In the genomic region with DNA sequence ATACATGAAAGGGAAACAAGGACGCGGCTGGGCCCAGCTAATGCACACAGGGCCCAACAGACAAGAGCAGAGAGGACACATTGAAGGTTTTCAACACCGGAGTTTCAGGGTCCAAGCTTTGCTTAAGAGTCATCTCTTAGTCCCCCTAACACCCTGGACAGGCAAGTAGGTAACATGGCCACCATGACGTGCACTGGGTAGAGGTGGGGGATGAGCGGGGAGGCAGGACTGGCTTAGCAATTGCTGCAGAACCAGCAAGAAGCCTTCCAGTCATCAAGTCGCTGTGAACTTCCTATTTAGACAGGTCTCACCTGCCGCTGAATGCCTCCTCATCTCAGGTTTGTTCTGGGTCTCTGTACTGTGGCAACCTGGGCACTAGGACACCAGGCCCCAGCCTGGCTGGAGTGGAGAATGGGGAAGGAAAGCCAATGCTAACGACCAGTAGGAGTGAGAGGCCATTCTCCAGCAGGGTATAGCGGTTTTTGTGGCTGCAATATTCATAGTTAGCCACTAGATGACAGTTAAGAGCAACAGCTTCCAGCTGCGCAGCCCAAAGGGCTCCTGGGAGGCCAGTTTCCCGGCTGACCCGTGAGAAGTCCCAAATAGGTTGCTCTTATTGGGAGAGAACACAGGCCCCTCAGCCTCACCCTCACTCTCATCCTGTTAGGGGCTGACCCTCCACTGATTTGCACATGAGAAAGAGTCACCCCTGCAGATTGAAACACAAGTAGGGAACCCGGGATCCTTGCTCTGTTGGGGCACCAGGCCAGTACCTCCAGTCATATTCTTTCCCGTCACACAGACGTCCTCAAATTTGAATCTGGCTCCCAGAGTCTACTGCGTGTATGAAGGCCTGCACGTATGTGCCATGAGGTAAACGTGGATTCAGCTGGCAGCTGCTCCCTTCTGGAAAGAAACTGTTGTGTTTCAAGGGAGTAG, we compare ENCODE assay signal across 8 cellular contexts. TPM values are rescaled to one million over a fixed set of nuclear protein-coding genes. Genes with fewer than 3 reads are reported as not detected.
DNase-seq lines count a peak whose midpoint lies in the region; ATAC-seq, FAIRE-seq and TF ChIP-seq lines count a peak whose summit lies in the region.

No MANE protein-coding gene starts in this region.

- ATAC-seq in memory B cell (ENCODE audit: low read depth), result peak; percentile 88

- no peak for TF ChIP-seq POLR2A in tibial nerve (IDR thresholded peaks at IDR 0.05)

- no peak for TF ChIP-seq EP300 in tibial nerve (IDR thresholded peaks at IDR 0.05)

- WGBS in tibial nerve, 2 donors, result 49 to 52% methylated on average over 17 to 18 of the region's 18 CpGs

- H3K27ac ChIP-seq in effector memory CD4-positive, alpha-beta T cell (ENCODE audit: insufficient read depth, low read length, poor library complexity, severe bottlenecking), result no peak overlapping the region
- H3K27ac ChIP-seq in tibial nerve, result no peak overlapping the region

- CTCF ChIA-PET in HEK293T (lab: Yijun Ruan, JAX), result interaction anchor here (0.5 to 1.2 kb wide), 3 partner anchors 10 to 447 kb away, joined by 3 to 5 read pairs (median 3); no protein-coding TSS in a partner anchor

- H3K27me3 ChIP-seq in effector memory CD4-positive, alpha-beta T cell (replicated peaks; ENCODE audit: control insufficient read depth, insufficient read depth, low read length, poor library complexity, severe bottlenecking), result no peaks in the 10 kb centered on the region
- no peaks in the 10 kb centered on the region for H3K27me3 ChIP-seq in tibial nerve

- H3K27ac Mint-ChIP-seq in memory B cell, result no peak overlapping the region

- no peaks in the 10 kb centered on the region for H3K9me3 ChIP-seq in effector memory CD4-positive, alpha-beta T cell (ENCODE audit: control insufficient read depth, low read length)
- no peaks in the 10 kb centered on the region for H3K9me3 ChIP-seq in tibial nerve

- peaks cover 6% of the 10 kb centered on the region for H3K4me1 Mint-ChIP-seq in memory B cell

- FAIRE-seq in TTC549 (lab: Jason Lieb, UNC), result peak; percentile 77

- H3K4me3 Mint-ChIP-seq in memory B cell, result no peak overlapping the region

- H3K36me3 Mint-ChIP-seq in memory B cell, result no peaks in the 10 kb centered on the region

- no peaks in the 10 kb centered on the region for H3K9me3 Mint-ChIP-seq in memory B cell

- H3K27me3 Mint-ChIP-seq in memory B cell, result peaks cover 3% of the 10 kb centered on the region

- H3K4me1 ChIP-seq in effector memory CD4-positive, alpha-beta T cell (ENCODE audit: control insufficient read depth, insufficient read depth, low read length, poor library complexity, severe bottlenecking), result peaks cover 7% of the 10 kb centered on the region
- H3K4me1 ChIP-seq in tibial nerve, result peaks cover 0 to 7% (median 0%) of the 10 kb centered on the region in 4 donors

- H3K36me3 ChIP-seq in effector memory CD4-positive, alpha-beta T cell (ENCODE audit: control insufficient read depth, insufficient read depth, low read length), result no peaks in the 10 kb centered on the region
- H3K36me3 ChIP-seq in tibial nerve, result no peaks in the 10 kb centered on the region

- TF ChIP-seq CTCF in GM12864 (IDR thresholded peaks at IDR 0.05; ENCODE audit: low read depth, low read length, missing control alignments), result peak; percentile 97
- TF ChIP-seq CTCF in tibial nerve (IDR thresholded peaks at IDR 0.05), result peak; percentile 59 to 85 (median 79)

- POLR2A ChIA-PET in HEK293T (lab: Yijun Ruan, JAX), result interaction anchor here (2.9 kb wide), 1 partner anchor 83 kb away, joined by 11 read pairs; a partner anchor contains a TSS

- no peak overlapping the region for H3K4me3 ChIP-seq in GM12864 (ENCODE audit: low read depth, low read length)
- H3K4me3 ChIP-seq in effector memory CD4-positive, alpha-beta T cell (ENCODE audit: insufficient read depth, low read depth, low read length, poor library complexity, severe bottlenecking), result no peak overlapping the region
- H3K4me3 ChIP-seq in tibial nerve, result peak overlapping the region in 1 of 4 donors; percentile 10

- DNase-seq in AG08395 (ENCODE audit: low spot score) (peak; percentile 81), GM12864 (ENCODE audit: low read depth) (peak; percentile 13), HEK293T (ENCODE audit: extremely low spot score) (peak; percentile 78), NCI-H1048 (lab: John Stamatoyannopoulos, UW) (peak; percentile 26), memory B cell (ENCODE audit: low spot score in 2 of 2) (peak; percentile 34 to 37), tibial nerve (ENCODE audit: low spot score in 2 of 2) (peak in 1 of 2 donors; percentile 39)
- DNase-seq in effector memory CD4-positive, alpha-beta T cell, result peak in 2 of 3 donors; percentile 7 to 17

TF ChIP-seq in HEK293T, 16 proteins besides CTCF, POLR2A, EP300 and RAD21:
- TF ChIP-seq LEF1 (IDR thresholded peaks at IDR 0.05; ENCODE audit: borderline replicate concordance), result no peak
- no peak for TF ChIP-seq ELF4 (IDR thresholded peaks at IDR 0.05)
- TF ChIP-seq TARDBP (IDR thresholded peaks at IDR 0.05), result no peak
TF ChIP-seq in HEK293T: peak in this region for 0.

RNA-seq across cellular contexts. Expression of a gene that starts 6.0 kb away (rescaled TPM):
- total RNA-seq in tibial nerve, result 10 to 100 TPM; 13.5 to 25.5 (median 18.8) TPM

RNA-seq across cellular contexts. Expression of a gene that starts 29.4 kb away (rescaled TPM):
- not detected for total RNA-seq in tibial nerve
